Comparison of ENCODE assay signal across 31 cellular contexts in genomic region chr21:21813295-21813694, GRCh38.
"Had no signal": no experiment of that assay in that cellular context is flagged by ENCODE, and none has a peak within 500 bp of the region (broad histone marks: within the 10 kb centered on the region; RNA-seq: fewer than 3 reads in every experiment).

No MANE protein-coding gene starts in this region.

- H3K4me1 Mint-ChIP-seq: activated CD4-positive, alpha-beta T cell treated with anti-CD3 and anti-CD28 coated beads for 36 hours; activated CD4-positive, alpha-beta T cell treated with anti-CD3 and anti-CD28 coated beads, Interleukin-2, amount 10 ng/mL, durations not matched to agents 24 days and 14 days; activated CD8-positive, alpha-beta memory T cell treated with anti-CD3 and anti-CD28 coated beads, Interleukin-2, amount 10 ng/mL, durations not matched to agents 7 days and 5 days; activated naive CD4-positive, alpha-beta T cell treated with anti-CD3 and anti-CD28 coated beads, Interleukin-2, amount 10 ng/mL, durations not matched to agents 7 days and 5 days; activated naive CD8-positive, alpha-beta T cell treated with anti-CD3 and anti-CD28 coated beads, Interleukin-2, amount 10 ng/mL, durations not matched to agents 7 days and 5 days; T-helper 17 cell had no signal

- H3K4me3 ChIP-seq: esophagus muscularis mucosa had no signal

- DNase-seq: activated CD4-positive, alpha-beta memory T cell treated with anti-CD3 and anti-CD28 coated beads for 36 hours; activated CD4-positive, alpha-beta T cell treated with anti-CD3 and anti-CD28 coated beads for 36 hours; activated CD4-positive, alpha-beta T cell treated with anti-CD3 and anti-CD28 coated beads, Interleukin-2, amount 10 ng/mL, durations not matched to agents 24 days and 14 days; activated CD4-positive, CD25-positive, alpha-beta regulatory T cell; activated CD4-positive, CD25-positive, alpha-beta regulatory T cell treated with anti-CD3 and anti-CD28 coated beads, Interleukin-2, amount 50 U/mL, for 72 hours; activated CD8-positive, alpha-beta memory T cell treated with anti-CD3 and anti-CD28 coated beads, Interleukin-2, amount 10 ng/mL, durations not matched to agents 7 days and 5 days; activated CD8-positive, alpha-beta memory T cell treated with anti-CD3 and anti-CD28 coated beads, Interleukin-2, amount 50 U/mL, for 4 hours; activated CD8-positive, alpha-beta T cell treated with anti-CD3 and anti-CD28 coated beads, Interleukin-2, amount 10 ng/mL, durations not matched to agents 7 days and 5 days; activated gamma-delta T cell; activated naive CD4-positive, alpha-beta T cell; activated naive CD4-positive, alpha-beta T cell treated with anti-CD3 and anti-CD28 coated beads, Interleukin-2, amount 10 ng/mL, durations not matched to agents 7 days and 5 days; activated naive CD8-positive, alpha-beta T cell treated with anti-CD3 and anti-CD28 coated beads, Interleukin-2, amount 10 ng/mL, durations not matched to agents 7 days and 5 days; activated T-cell treated with anti-CD3 and anti-CD28 coated beads, Interleukin-2, amount 50 U/mL, for 1 hour; activated T-cell treated with anti-CD3 and anti-CD28 coated beads, Interleukin-2, amount 50 U/mL, for 72 hours; amniotic stem cell; anterior cingulate cortex; brain microvascular endothelial cell; caudate nucleus; cortex of kidney; dermis blood vessel endothelial cell; effector CD4-positive, alpha-beta T cell; effector memory CD8-positive, alpha-beta T cell; erythroblast; foreskin fibroblast; head of caudate nucleus; T-helper 1 cell; T-helper 17 cell; T1000 had no signal

- H3K36me3 Mint-ChIP-seq: activated CD4-positive, alpha-beta memory T cell treated with anti-CD3 and anti-CD28 coated beads for 36 hours; activated CD8-positive, alpha-beta memory T cell treated with anti-CD3 and anti-CD28 coated beads, Interleukin-2, amount 10 ng/mL, durations not matched to agents 7 days and 5 days; activated naive CD4-positive, alpha-beta T cell treated with anti-CD3 and anti-CD28 coated beads, Interleukin-2, amount 10 ng/mL, durations not matched to agents 7 days and 5 days; activated naive CD4-positive, alpha-beta T cell treated with anti-CD3 and anti-CD28 coated beads, Interleukin-2, amount 50 U/mL, for 72 hours; activated naive CD8-positive, alpha-beta T cell treated with anti-CD3 and anti-CD28 coated beads, Interleukin-2, amount 10 ng/mL, durations not matched to agents 7 days and 5 days had no signal

- H3K27me3 ChIP-seq: brain microvascular endothelial cell, esophagus muscularis mucosa had no signal

- H3K4me1 ChIP-seq: esophagus muscularis mucosa had no signal

- H3K9me3 ChIP-seq: esophagus muscularis mucosa had no signal

- ATAC-seq: activated CD4-positive, alpha-beta T cell treated with anti-CD3 and anti-CD28 coated beads for 36 hours; activated CD8-positive, alpha-beta memory T cell treated with anti-CD3 and anti-CD28 coated beads, Interleukin-2, amount 10 ng/mL, durations not matched to agents 7 days and 5 days; activated CD8-positive, alpha-beta T cell treated with anti-CD3 and anti-CD28 coated beads, Interleukin-2, amount 10 ng/mL, durations not matched to agents 7 days and 5 days; activated naive CD4-positive, alpha-beta T cell treated with anti-CD3 and anti-CD28 coated beads, Interleukin-2, amount 50 U/mL, for 72 hours; activated T-cell treated with anti-CD3 and anti-CD28 coated beads, Interleukin-2, amount 50 U/mL, for 72 hours; effector memory CD8-positive, alpha-beta T cell; T-helper 17 cell had no signal

- H3K27ac Mint-ChIP-seq: activated CD4-positive, alpha-beta memory T cell treated with anti-CD3 and anti-CD28 coated beads for 36 hours; activated CD4-positive, alpha-beta T cell treated with anti-CD3 and anti-CD28 coated beads for 36 hours; activated CD4-positive, alpha-beta T cell treated with anti-CD3 and anti-CD28 coated beads, Interleukin-2, amount 10 ng/mL, durations not matched to agents 24 days and 14 days; activated CD8-positive, alpha-beta memory T cell treated with anti-CD3 and anti-CD28 coated beads, Interleukin-2, amount 10 ng/mL, durations not matched to agents 7 days and 5 days; activated CD8-positive, alpha-beta T cell treated with anti-CD3 and anti-CD28 coated beads, Interleukin-2, amount 10 ng/mL, durations not matched to agents 7 days and 5 days; activated naive CD4-positive, alpha-beta T cell treated with anti-CD3 and anti-CD28 coated beads, Interleukin-2, amount 10 ng/mL, durations not matched to agents 7 days and 5 days; activated naive CD4-positive, alpha-beta T cell treated with anti-CD3 and anti-CD28 coated beads, Interleukin-2, amount 50 U/mL, for 72 hours; activated naive CD8-positive, alpha-beta T cell treated with anti-CD3 and anti-CD28 coated beads, Interleukin-2, amount 10 ng/mL, durations not matched to agents 7 days and 5 days; activated T-cell treated with anti-CD3 and anti-CD28 coated beads, Interleukin-2, amount 50 U/mL, for 72 hours; effector memory CD8-positive, alpha-beta T cell; T-helper 17 cell; T-helper 2 cell treated with Interferon-gamma antibody and Interleukin-4, amounts not matched to agents 5 μg/mL and 100 μg/mL, for 36 hours had no signal

- H3K36me3 ChIP-seq: brain microvascular endothelial cell, esophagus muscularis mucosa had no signal

- H3K27ac ChIP-seq: brain microvascular endothelial cell, esophagus muscularis mucosa had no signal

- H3K9me3 Mint-ChIP-seq: activated CD4-positive, alpha-beta T cell treated with anti-CD3 and anti-CD28 coated beads, Interleukin-2, amount 10 ng/mL, durations not matched to agents 24 days and 14 days; activated naive CD4-positive, alpha-beta T cell treated with anti-CD3 and anti-CD28 coated beads, Interleukin-2, amount 10 ng/mL, durations not matched to agents 7 days and 5 days; activated naive CD8-positive, alpha-beta T cell treated with anti-CD3 and anti-CD28 coated beads, Interleukin-2, amount 10 ng/mL, durations not matched to agents 7 days and 5 days had no signal

- H3K27me3 Mint-ChIP-seq: activated CD4-positive, alpha-beta memory T cell treated with anti-CD3 and anti-CD28 coated beads for 36 hours; activated CD4-positive, alpha-beta T cell treated with anti-CD3 and anti-CD28 coated beads for 36 hours; activated CD4-positive, alpha-beta T cell treated with anti-CD3 and anti-CD28 coated beads, Interleukin-2, amount 10 ng/mL, durations not matched to agents 24 days and 14 days; activated CD8-positive, alpha-beta memory T cell treated with anti-CD3 and anti-CD28 coated beads, Interleukin-2, amount 10 ng/mL, durations not matched to agents 7 days and 5 days; activated naive CD4-positive, alpha-beta T cell treated with anti-CD3 and anti-CD28 coated beads, Interleukin-2, amount 10 ng/mL, durations not matched to agents 7 days and 5 days; activated naive CD8-positive, alpha-beta T cell treated with anti-CD3 and anti-CD28 coated beads, Interleukin-2, amount 10 ng/mL, durations not matched to agents 7 days and 5 days; effector memory CD8-positive, alpha-beta T cell; T-helper 17 cell had no signal

- H3K4me3 Mint-ChIP-seq: activated CD4-positive, alpha-beta memory T cell treated with anti-CD3 and anti-CD28 coated beads for 36 hours; activated CD4-positive, alpha-beta T cell treated with anti-CD3 and anti-CD28 coated beads for 36 hours; activated CD4-positive, alpha-beta T cell treated with anti-CD3 and anti-CD28 coated beads, Interleukin-2, amount 10 ng/mL, durations not matched to agents 24 days and 14 days; activated CD8-positive, alpha-beta memory T cell treated with anti-CD3 and anti-CD28 coated beads, Interleukin-2, amount 10 ng/mL, durations not matched to agents 7 days and 5 days; activated CD8-positive, alpha-beta T cell treated with anti-CD3 and anti-CD28 coated beads, Interleukin-2, amount 10 ng/mL, durations not matched to agents 7 days and 5 days; activated naive CD4-positive, alpha-beta T cell treated with anti-CD3 and anti-CD28 coated beads, Interleukin-2, amount 10 ng/mL, durations not matched to agents 7 days and 5 days; activated naive CD8-positive, alpha-beta T cell treated with anti-CD3 and anti-CD28 coated beads, Interleukin-2, amount 10 ng/mL, durations not matched to agents 7 days and 5 days; activated T-cell treated with anti-CD3 and anti-CD28 coated beads, Interleukin-2, amount 50 U/mL, for 72 hours; effector memory CD8-positive, alpha-beta T cell; T-helper 17 cell; T-helper 2 cell treated with Interferon-gamma antibody and Interleukin-4, amounts not matched to agents 5 μg/mL and 100 μg/mL, for 36 hours had no signal
